In genomic region chr5:140690376-140690932, GRCh38 we compare ENCODE assay signal across 8 cellular contexts. TPM values are rescaled to one million over a fixed set of nuclear protein-coding genes. Genes with fewer than 3 reads are reported as not detected.
DNase-seq lines count a peak whose midpoint lies in the region; ATAC-seq and TF ChIP-seq lines count a peak whose summit lies in the region.

No MANE protein-coding gene starts in this region.

- WGBS in HUES64 = 62% methylated on average over 8 of the region's 8 CpGs

- H3K9me3 ChIP-seq in DND-41 (ENCODE audit: insufficient read depth, low read length, severe bottlenecking) (no peaks in the 10 kb centered on the region), HUES64 (ENCODE audit: insufficient read depth, low read depth, low read length) (no peaks in the 10 kb centered on the region)
- no peaks in the 10 kb centered on the region for H3K9me3 ChIP-seq in naive thymus-derived CD4-positive, alpha-beta T cell (ENCODE audit: control insufficient read depth in 2 of 3, low read length in 3 of 3)

- H3K79me2 ChIP-seq in DND-41 (ENCODE audit: insufficient read depth, low read length) = peaks cover 60% of the 10 kb centered on the region

- no peak for DNase-seq in DND-41
- DNase-seq in chondrocyte (ENCODE audit: low spot score) = no peak
- DNase-seq in naive thymus-derived CD4-positive, alpha-beta T cell = no peak
- DNase-seq in NOMO-1 treated with dmso at 0.1 percent for 144 hours (lab: John Stamatoyannopoulos, UW; ENCODE audit: unreplicated experiment) = no peak
- DNase-seq in NCI-H2171 (lab: John Stamatoyannopoulos, UW) = no peak
- DNase-seq in NCI-H1694 (lab: John Stamatoyannopoulos, UW) = no peak
- DNase-seq in C1 segment of cervical spinal cord (lab: John Stamatoyannopoulos, UW) = no peak

- H3K36me3 ChIP-seq in DND-41 (ENCODE audit: insufficient read depth, low read length) (peaks cover 61% of the 10 kb centered on the region), HUES64 (ENCODE audit: insufficient read depth, low read length) (peaks cover 54% of the 10 kb centered on the region)
- peaks cover 5 to 30% (median 8%) of the 10 kb centered on the region in 3 experiments for H3K36me3 ChIP-seq in naive thymus-derived CD4-positive, alpha-beta T cell (ENCODE audit: control insufficient read depth in 2 of 3, insufficient read depth in 3 of 3, low read length in 3 of 3)

- peak overlapping the region; percentile 97 for H3K27ac Mint-ChIP-seq in chondrocyte (ENCODE audit: unreplicated experiment)
- peak overlapping the region; percentile 91 to 99 (median 98) for H3K27ac Mint-ChIP-seq in naive thymus-derived CD4-positive, alpha-beta T cell

- no peak for ATAC-seq in DND-41 (ENCODE audit: insufficient read depth, low read depth)
- no peak for ATAC-seq in naive thymus-derived CD4-positive, alpha-beta T cell

- H3K4me1 Mint-ChIP-seq in chondrocyte (ENCODE audit: low read depth) = peaks cover 33% of the 10 kb centered on the region
- peaks cover 29 to 60% (median 53%) of the 10 kb centered on the region in 7 donors for H3K4me1 Mint-ChIP-seq in naive thymus-derived CD4-positive, alpha-beta T cell

- TF ChIP-seq CTCF in DND-41 (IDR thresholded peaks at IDR 0.05; ENCODE audit: borderline replicate concordance, extremely low read depth, low read length, poor library complexity, severe bottlenecking) (no peak), chondrocyte (IDR thresholded peaks at IDR 0.05) (no peak)

- intact Hi-C loops in naive thymus-derived CD4-positive, alpha-beta T cell (cut with micrococcal nuclease) = loop anchor here in 1 of 2 donors (2.0 to 5.0 kb wide), 2 partner anchors 52 to 513 kb away; partner anchors contain the start of genes CYSTM1 and TMCO6

- peak overlapping the region; percentile 81 to 99; a peak in 3 of 4 replicates for H3K4me3 ChIP-seq in DND-41 (ENCODE audit: low read depth in 1 of 2, low read length in 2 of 2)
- peak overlapping the region; percentile 84 for H3K4me3 ChIP-seq in HUES64 (ENCODE audit: low read length)
- peak overlapping the region; percentile 91 for H3K4me3 ChIP-seq in naive thymus-derived CD4-positive, alpha-beta T cell (ENCODE audit: low read length)

- no peaks in the 10 kb centered on the region for H3K9me3 Mint-ChIP-seq in chondrocyte (ENCODE audit: low read depth)
- no peaks in the 10 kb centered on the region for H3K9me3 Mint-ChIP-seq in naive thymus-derived CD4-positive, alpha-beta T cell

- H3K4me1 ChIP-seq in DND-41 (ENCODE audit: insufficient read depth, low read length) (peaks cover 42% of the 10 kb centered on the region), HUES64 (ENCODE audit: insufficient read depth, low read length) (peaks cover 4% of the 10 kb centered on the region; the same call in 1 of the 2 replicates)
- H3K4me1 ChIP-seq in naive thymus-derived CD4-positive, alpha-beta T cell (ENCODE audit: control insufficient read depth in 2 of 2, insufficient read depth in 2 of 2, low read length in 2 of 2) = peaks cover 16 to 22% of the 10 kb centered on the region in 2 donors

- H3K9ac ChIP-seq in DND-41 (ENCODE audit: low read depth, low read length) (peak overlapping the region; percentile 95), HUES64 (ENCODE audit: low read depth, low read length) (peak overlapping the region; percentile 76)

- H3K27me3 ChIP-seq in DND-41 (ENCODE audit: insufficient read depth, low read length, poor library complexity) (no peaks in the 10 kb centered on the region), HUES64 (ENCODE audit: insufficient read depth, low read length) (no peaks in the 10 kb centered on the region)
- H3K27me3 ChIP-seq in naive thymus-derived CD4-positive, alpha-beta T cell (ENCODE audit: control insufficient read depth in 2 of 2, insufficient read depth in 2 of 2, low read length in 2 of 2) = no peaks in the 10 kb centered on the region

- H3K36me3 Mint-ChIP-seq in chondrocyte (ENCODE audit: low read depth) = peaks cover 6% of the 10 kb centered on the region
- H3K36me3 Mint-ChIP-seq in naive thymus-derived CD4-positive, alpha-beta T cell = peaks cover 0 to 17% (median 2%) of the 10 kb centered on the region in 5 donors

- no peaks in the 10 kb centered on the region for H4K20me1 ChIP-seq in DND-41 (ENCODE audit: insufficient read depth, low read length)

- H3K27ac ChIP-seq in DND-41 (ENCODE audit: low read length) (peak overlapping the region; percentile 83), HUES64 (ENCODE audit: low read depth, low read length) (no peak overlapping the region)
- peak overlapping the region; percentile 89 for H3K27ac ChIP-seq in naive thymus-derived CD4-positive, alpha-beta T cell (ENCODE audit: low read depth, low read length)

- peak overlapping the region; percentile 85 for H2AFZ ChIP-seq in DND-41 (ENCODE audit: low read depth, low read length)

- H3K4me3 Mint-ChIP-seq in chondrocyte (ENCODE audit: unreplicated experiment) = peak overlapping the region; percentile 94
- H3K4me3 Mint-ChIP-seq in naive thymus-derived CD4-positive, alpha-beta T cell = peak overlapping the region; percentile 92 to 100 (median 99)

- H3K27me3 Mint-ChIP-seq in chondrocyte (ENCODE audit: low read depth) = no peaks in the 10 kb centered on the region
- no peaks in the 10 kb centered on the region for H3K27me3 Mint-ChIP-seq in naive thymus-derived CD4-positive, alpha-beta T cell

- H3K4me2 ChIP-seq in DND-41 (ENCODE audit: insufficient read depth, low read length) = peak overlapping the region; percentile 96

- POLR2A ChIA-PET in naive thymus-derived CD4-positive, alpha-beta T cell (lab: Charles Lee) = interaction anchor here (0.6 to 3.7 kb wide), 24 partner anchors 8 to 1519 kb away, joined by 3 to 31 read pairs (median 4); partner anchors contain the start of genes ANKHD1, APBB3, DND1 and EIF4EBP3

- CTCF ChIA-PET in naive thymus-derived CD4-positive, alpha-beta T cell (lab: Charles Lee) = interaction anchor here (1.0 to 1.5 kb wide), 4 partner anchors 12 to 140 kb away, joined by 3 to 7 read pairs (median 3); no protein-coding TSS in a partner anchor

RNA-seq across cellular contexts. Expression of gene HARS1, which starts 0.7 kb away (rescaled TPM):
- polyA plus RNA-seq in HUES64 (2013, experiment 1 of 2) = 43.7 TPM
- polyA plus RNA-seq in HUES64 (2013, experiment 2 of 2) = 39.7 TPM
- 62.9 to 83.4 TPM (median 67.5 TPM) in 3 replicates for total RNA-seq in chondrocyte
- 10 to 100 TPM; 48.7 to 85.7 (median 68.5) TPM for total RNA-seq in naive thymus-derived CD4-positive, alpha-beta T cell
- polyA plus RNA-seq in naive thymus-derived CD4-positive, alpha-beta T cell = 10 to 100 TPM; 62.2 to 68.8 TPM

RNA-seq across cellular contexts. Expression of gene HARS2, which starts 0.8 kb away (rescaled TPM):
- 16.1 TPM for polyA plus RNA-seq in HUES64 (2013, experiment 1 of 2)
- 17.3 TPM for polyA plus RNA-seq in HUES64 (2013, experiment 2 of 2)
- 22.8 to 27.4 TPM (median 22.8 TPM) in 3 replicates for total RNA-seq in chondrocyte
- 10 to 100 TPM; 25.4 to 59.6 (median 38.8) TPM for total RNA-seq in naive thymus-derived CD4-positive, alpha-beta T cell
- polyA plus RNA-seq in naive thymus-derived CD4-positive, alpha-beta T cell = 10 to 100 TPM; 23.5 to 30.7 TPM

RNA-seq across cellular contexts. Expression of gene ZMAT2, which starts 9.8 kb away (rescaled TPM):
- polyA plus RNA-seq in HUES64 (2013, experiment 1 of 2) = 60.9 TPM
- polyA plus RNA-seq in HUES64 (2013, experiment 2 of 2) = 69.2 TPM
- total RNA-seq in chondrocyte = 37.0 to 50.3 TPM (median 39.2 TPM) in 3 replicates
- total RNA-seq in naive thymus-derived CD4-positive, alpha-beta T cell = 10 to 100 TPM; 37.7 to 63.0 (median 55.1) TPM
- 10 to 100 TPM; 75.1 to 76.4 TPM for polyA plus RNA-seq in naive thymus-derived CD4-positive, alpha-beta T cell

RNA-seq across cellular contexts. Expression of gene DND1, which starts 17.1 kb away (rescaled TPM):
- polyA plus RNA-seq in HUES64 (2013, experiment 1 of 2) = 0.70 TPM
- polyA plus RNA-seq in HUES64 (2013, experiment 2 of 2) = 0.51 TPM
- 1.3 to 1.5 TPM (median 1.3 TPM) in 3 replicates for total RNA-seq in chondrocyte
- 1 to 10 TPM; 2.1 to 5.0 (median 3.3) TPM for total RNA-seq in naive thymus-derived CD4-positive, alpha-beta T cell
- polyA plus RNA-seq in naive thymus-derived CD4-positive, alpha-beta T cell = under 1 TPM in 1 of 2 donors, not detected in 1; 0.15 TPM

RNA-seq across cellular contexts. Expression of gene WDR55, which starts 25.8 kb away (rescaled TPM):
- polyA plus RNA-seq in HUES64 (2013, experiment 1 of 2) = 13.8 TPM
- polyA plus RNA-seq in HUES64 (2013, experiment 2 of 2) = 11.3 TPM
- total RNA-seq in chondrocyte = 24.5 to 31.4 TPM (median 24.6 TPM) in 3 replicates
- 10 to 100 TPM; 28.5 to 47.6 (median 37.8) TPM for total RNA-seq in naive thymus-derived CD4-positive, alpha-beta T cell
- 10 to 100 TPM; 10.5 to 20.9 TPM for polyA plus RNA-seq in naive thymus-derived CD4-positive, alpha-beta T cell
